1 cellular context compared by ENCODE assay signal in the genomic region with DNA sequence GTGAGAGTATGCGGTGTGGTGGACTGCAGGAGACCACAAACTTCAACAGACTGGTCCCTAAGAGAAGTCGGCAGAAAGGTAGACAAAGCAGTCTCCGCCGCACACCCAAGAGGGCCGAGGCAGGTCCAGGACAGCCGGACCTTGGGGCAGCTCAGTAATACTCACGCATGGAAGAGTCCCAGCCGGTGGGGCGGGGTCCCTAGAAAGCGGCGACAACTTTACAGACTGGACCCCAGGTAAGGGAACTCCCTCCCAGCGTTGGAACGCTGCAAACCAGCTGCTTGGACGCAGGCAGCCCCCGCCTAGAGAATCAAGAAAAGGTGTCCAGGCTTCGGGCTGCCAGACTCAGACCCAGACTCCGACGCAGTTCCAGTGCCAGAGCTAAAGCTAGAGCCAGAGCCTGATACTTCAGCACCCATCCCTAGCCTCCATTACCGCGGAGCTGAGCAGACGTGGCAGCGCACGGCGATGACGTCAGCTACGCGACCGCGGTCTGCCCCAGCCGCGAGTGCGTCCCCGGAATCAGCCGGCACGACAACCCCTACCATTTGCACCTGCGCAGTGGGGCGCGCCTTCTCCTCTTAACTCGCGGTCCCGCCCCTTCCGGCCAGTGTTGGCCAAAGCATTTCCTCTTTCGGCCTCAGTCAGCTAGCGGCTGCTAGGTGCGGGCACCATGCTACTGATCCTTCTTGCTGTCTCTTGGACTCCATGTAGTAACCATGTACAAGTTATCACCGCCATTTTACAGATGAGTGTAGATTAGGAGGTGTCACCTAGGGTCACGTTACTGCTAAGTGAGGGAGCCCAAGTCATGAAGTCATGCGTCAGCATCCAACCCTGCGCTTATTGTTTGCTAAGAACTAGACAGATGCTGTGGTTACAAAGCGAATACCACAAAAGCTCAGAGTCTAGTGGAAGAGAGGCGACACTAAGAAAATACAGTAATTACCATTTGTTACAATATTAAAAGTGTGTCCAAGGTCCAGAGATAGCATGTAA.
A peak's percentile ranks its signal among the peaks of the same experiment; 100 is the strongest.
TF ChIP-seq lines count a peak whose summit lies in the region.

A gene with protein sequence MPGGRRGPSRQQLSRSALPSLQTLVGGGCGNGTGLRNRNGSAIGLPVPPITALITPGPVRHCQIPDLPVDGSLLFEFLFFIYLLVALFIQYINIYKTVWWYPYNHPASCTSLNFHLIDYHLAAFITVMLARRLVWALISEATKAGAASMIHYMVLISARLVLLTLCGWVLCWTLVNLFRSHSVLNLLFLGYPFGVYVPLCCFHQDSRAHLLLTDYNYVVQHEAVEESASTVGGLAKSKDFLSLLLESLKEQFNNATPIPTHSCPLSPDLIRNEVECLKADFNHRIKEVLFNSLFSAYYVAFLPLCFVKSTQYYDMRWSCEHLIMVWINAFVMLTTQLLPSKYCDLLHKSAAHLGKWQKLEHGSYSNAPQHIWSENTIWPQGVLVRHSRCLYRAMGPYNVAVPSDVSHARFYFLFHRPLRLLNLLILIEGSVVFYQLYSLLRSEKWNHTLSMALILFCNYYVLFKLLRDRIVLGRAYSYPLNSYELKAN (minus strand): TSS at position 445 of the 999 bp plus-strand sequence. CDS start 1,541 bp downstream, outside the sequence.

TF ChIP-seq in GM12878, 131 proteins besides CTCF, POLR2A, EP300 and RAD21 (continued from another document and continues in another):
- TF ChIP-seq SMC3 (IDR thresholded peaks at IDR 0.05; ENCODE audit: borderline replicate concordance, low read length) (peak; percentile 8; the same call in 1 of the 2 replicates), ZNF207 (IDR thresholded peaks at IDR 0.05; ENCODE audit: borderline replicate concordance) (no peak; the same call in none of the 2 replicates), NR2C1 (IDR thresholded peaks at IDR 0.05) (peak; percentile 80), CHD4 (IDR thresholded peaks at IDR 0.05) (no peak), IRF4 (IDR thresholded peaks at IDR 0.05; ENCODE audit: low read depth, low read length) (peak; percentile 40; the same call in 1 of the 2 replicates), CHD1 (IDR thresholded peaks at IDR 0.05; ENCODE audit: low read depth, low read length) (0 out of 2 replicates have a peak, but pooled peaks have one; percentile 35), KLF5 (IDR thresholded peaks at IDR 0.05; ENCODE audit: partially characterized antibody) (peak; percentile 35), SMAD5 (IDR thresholded peaks at IDR 0.05; ENCODE audit: low read depth) (peak; percentile 96), YBX1 (IDR thresholded peaks at IDR 0.05) (no peak), ZBED1 (IDR thresholded peaks at IDR 0.05; ENCODE audit: borderline replicate concordance) (peak; percentile 59; the same call in 1 of the 2 replicates), BHLHE40 (IDR thresholded peaks at IDR 0.05; ENCODE audit: borderline replicate concordance in 1 of 2, low read depth in 2 of 2, low read length in 1 of 2) (peak; percentile 81 to 84), SIN3A (IDR thresholded peaks at IDR 0.05; ENCODE audit: low read depth, low read length) (peak; percentile 87), HDGF (IDR thresholded peaks at IDR 0.05) (peak; percentile 85; the same call in 1 of the 2 replicates), IKZF1 (conservative IDR thresholded peaks at IDR 0.05) (peak; percentile 78), PML (IDR thresholded peaks at IDR 0.05; ENCODE audit: low read length) (peak; percentile 99), BCL11A (IDR thresholded peaks at IDR 0.05; ENCODE audit: low read depth, low read length) (no peak), SREBF2 (IDR thresholded peaks at IDR 0.05; ENCODE audit: low read length) (no peak), CBFB (IDR thresholded peaks at IDR 0.05; ENCODE audit: low read depth) (peak; percentile 88), POLR2AphosphoS2 (IDR thresholded peaks at IDR 0.05; ENCODE audit: low read depth, low read length) (peak; percentile 98), STAT3 (IDR thresholded peaks at IDR 0.05; ENCODE audit: low read depth, low read length) (no peak; the same call in 1 of the 2 replicates)
- TF ChIP-seq, protein P1, sequence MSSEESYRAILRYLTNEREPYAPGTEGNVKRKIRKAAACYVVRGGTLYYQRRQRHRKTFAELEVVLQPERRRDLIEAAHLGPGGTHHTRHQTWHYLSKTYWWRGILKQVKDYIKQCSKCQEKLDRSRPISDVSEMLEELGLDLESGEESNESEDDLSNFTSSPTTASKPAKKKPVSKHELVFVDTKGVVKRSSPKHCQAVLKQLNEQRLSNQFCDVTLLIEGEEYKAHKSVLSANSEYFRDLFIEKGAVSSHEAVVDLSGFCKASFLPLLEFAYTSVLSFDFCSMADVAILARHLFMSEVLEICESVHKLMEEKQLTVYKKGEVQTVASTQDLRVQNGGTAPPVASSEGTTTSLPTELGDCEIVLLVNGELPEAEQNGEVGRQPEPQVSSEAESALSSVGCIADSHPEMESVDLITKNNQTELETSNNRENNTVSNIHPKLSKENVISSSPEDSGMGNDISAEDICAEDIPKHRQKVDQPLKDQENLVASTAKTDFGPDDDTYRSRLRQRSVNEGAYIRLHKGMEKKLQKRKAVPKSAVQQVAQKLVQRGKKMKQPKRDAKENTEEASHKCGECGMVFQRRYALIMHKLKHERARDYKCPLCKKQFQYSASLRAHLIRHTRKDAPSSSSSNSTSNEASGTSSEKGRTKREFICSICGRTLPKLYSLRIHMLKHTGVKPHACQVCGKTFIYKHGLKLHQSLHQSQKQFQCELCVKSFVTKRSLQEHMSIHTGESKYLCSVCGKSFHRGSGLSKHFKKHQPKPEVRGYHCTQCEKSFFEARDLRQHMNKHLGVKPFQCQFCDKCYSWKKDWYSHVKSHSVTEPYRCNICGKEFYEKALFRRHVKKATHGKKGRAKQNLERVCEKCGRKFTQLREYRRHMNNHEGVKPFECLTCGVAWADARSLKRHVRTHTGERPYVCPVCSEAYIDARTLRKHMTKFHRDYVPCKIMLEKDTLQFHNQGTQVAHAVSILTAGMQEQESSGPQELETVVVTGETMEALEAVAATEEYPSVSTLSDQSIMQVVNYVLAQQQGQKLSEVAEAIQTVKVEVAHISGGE (CRISPR knock-in tag; IDR thresholded peaks at IDR 0.05), result no peak
- TF ChIP-seq, protein P2, sequence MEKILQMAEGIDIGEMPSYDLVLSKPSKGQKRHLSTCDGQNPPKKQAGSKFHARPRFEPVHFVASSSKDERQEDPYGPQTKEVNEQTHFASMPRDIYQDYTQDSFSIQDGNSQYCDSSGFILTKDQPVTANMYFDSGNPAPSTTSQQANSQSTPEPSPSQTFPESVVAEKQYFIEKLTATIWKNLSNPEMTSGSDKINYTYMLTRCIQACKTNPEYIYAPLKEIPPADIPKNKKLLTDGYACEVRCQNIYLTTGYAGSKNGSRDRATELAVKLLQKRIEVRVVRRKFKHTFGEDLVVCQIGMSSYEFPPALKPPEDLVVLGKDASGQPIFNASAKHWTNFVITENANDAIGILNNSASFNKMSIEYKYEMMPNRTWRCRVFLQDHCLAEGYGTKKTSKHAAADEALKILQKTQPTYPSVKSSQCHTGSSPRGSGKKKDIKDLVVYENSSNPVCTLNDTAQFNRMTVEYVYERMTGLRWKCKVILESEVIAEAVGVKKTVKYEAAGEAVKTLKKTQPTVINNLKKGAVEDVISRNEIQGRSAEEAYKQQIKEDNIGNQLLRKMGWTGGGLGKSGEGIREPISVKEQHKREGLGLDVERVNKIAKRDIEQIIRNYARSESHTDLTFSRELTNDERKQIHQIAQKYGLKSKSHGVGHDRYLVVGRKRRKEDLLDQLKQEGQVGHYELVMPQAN (conservative IDR thresholded peaks at IDR 0.05), result peak; percentile 72
- TF ChIP-seq, protein P3, sequence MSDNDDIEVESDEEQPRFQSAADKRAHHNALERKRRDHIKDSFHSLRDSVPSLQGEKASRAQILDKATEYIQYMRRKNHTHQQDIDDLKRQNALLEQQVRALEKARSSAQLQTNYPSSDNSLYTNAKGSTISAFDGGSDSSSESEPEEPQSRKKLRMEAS (IDR thresholded peaks at IDR 0.05; ENCODE audit: low read depth, low read length), result peak; percentile 74; the same call in 1 of the 2 replicates
- TF ChIP-seq, protein P4, sequence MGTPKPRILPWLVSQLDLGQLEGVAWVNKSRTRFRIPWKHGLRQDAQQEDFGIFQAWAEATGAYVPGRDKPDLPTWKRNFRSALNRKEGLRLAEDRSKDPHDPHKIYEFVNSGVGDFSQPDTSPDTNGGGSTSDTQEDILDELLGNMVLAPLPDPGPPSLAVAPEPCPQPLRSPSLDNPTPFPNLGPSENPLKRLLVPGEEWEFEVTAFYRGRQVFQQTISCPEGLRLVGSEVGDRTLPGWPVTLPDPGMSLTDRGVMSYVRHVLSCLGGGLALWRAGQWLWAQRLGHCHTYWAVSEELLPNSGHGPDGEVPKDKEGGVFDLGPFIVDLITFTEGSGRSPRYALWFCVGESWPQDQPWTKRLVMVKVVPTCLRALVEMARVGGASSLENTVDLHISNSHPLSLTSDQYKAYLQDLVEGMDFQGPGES (IDR thresholded peaks at IDR 0.05), result peak; percentile 34; the same call in 1 of the 2 replicates
- TF ChIP-seq, protein P5, sequence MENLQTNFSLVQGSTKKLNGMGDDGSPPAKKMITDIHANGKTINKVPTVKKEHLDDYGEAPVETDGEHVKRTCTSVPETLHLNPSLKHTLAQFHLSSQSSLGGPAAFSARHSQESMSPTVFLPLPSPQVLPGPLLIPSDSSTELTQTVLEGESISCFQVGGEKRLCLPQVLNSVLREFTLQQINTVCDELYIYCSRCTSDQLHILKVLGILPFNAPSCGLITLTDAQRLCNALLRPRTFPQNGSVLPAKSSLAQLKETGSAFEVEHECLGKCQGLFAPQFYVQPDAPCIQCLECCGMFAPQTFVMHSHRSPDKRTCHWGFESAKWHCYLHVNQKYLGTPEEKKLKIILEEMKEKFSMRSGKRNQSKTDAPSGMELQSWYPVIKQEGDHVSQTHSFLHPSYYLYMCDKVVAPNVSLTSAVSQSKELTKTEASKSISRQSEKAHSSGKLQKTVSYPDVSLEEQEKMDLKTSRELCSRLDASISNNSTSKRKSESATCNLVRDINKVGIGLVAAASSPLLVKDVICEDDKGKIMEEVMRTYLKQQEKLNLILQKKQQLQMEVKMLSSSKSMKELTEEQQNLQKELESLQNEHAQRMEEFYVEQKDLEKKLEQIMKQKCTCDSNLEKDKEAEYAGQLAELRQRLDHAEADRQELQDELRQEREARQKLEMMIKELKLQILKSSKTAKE (IDR thresholded peaks at IDR 0.05; ENCODE audit: low read depth, poor library complexity, severe bottlenecking), result peak; percentile 79
- TF ChIP-seq, protein P6, sequence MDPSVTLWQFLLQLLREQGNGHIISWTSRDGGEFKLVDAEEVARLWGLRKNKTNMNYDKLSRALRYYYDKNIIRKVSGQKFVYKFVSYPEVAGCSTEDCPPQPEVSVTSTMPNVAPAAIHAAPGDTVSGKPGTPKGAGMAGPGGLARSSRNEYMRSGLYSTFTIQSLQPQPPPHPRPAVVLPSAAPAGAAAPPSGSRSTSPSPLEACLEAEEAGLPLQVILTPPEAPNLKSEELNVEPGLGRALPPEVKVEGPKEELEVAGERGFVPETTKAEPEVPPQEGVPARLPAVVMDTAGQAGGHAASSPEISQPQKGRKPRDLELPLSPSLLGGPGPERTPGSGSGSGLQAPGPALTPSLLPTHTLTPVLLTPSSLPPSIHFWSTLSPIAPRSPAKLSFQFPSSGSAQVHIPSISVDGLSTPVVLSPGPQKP (IDR thresholded peaks at IDR 0.05; ENCODE audit: low read depth, low read length), result peak; percentile 62; the same call in 1 of the 2 replicates
- TF ChIP-seq, protein P7, sequence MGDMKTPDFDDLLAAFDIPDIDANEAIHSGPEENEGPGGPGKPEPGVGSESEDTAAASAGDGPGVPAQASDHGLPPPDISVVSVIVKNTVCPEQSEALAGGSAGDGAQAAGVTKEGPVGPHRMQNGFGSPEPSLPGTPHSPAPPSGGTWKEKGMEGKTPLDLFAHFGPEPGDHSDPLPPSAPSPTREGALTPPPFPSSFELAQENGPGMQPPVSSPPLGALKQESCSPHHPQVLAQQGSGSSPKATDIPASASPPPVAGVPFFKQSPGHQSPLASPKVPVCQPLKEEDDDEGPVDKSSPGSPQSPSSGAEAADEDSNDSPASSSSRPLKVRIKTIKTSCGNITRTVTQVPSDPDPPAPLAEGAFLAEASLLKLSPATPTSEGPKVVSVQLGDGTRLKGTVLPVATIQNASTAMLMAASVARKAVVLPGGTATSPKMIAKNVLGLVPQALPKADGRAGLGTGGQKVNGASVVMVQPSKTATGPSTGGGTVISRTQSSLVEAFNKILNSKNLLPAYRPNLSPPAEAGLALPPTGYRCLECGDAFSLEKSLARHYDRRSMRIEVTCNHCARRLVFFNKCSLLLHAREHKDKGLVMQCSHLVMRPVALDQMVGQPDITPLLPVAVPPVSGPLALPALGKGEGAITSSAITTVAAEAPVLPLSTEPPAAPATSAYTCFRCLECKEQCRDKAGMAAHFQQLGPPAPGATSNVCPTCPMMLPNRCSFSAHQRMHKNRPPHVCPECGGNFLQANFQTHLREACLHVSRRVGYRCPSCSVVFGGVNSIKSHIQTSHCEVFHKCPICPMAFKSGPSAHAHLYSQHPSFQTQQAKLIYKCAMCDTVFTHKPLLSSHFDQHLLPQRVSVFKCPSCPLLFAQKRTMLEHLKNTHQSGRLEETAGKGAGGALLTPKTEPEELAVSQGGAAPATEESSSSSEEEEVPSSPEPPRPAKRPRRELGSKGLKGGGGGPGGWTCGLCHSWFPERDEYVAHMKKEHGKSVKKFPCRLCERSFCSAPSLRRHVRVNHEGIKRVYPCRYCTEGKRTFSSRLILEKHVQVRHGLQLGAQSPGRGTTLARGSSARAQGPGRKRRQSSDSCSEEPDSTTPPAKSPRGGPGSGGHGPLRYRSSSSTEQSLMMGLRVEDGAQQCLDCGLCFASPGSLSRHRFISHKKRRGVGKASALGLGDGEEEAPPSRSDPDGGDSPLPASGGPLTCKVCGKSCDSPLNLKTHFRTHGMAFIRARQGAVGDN (IDR thresholded peaks at IDR 0.05), result peak; percentile 94
- TF ChIP-seq, protein P8, sequence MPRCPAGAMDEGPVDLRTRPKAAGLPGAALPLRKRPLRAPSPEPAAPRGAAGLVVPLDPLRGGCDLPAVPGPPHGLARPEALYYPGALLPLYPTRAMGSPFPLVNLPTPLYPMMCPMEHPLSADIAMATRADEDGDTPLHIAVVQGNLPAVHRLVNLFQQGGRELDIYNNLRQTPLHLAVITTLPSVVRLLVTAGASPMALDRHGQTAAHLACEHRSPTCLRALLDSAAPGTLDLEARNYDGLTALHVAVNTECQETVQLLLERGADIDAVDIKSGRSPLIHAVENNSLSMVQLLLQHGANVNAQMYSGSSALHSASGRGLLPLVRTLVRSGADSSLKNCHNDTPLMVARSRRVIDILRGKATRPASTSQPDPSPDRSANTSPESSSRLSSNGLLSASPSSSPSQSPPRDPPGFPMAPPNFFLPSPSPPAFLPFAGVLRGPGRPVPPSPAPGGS (IDR thresholded peaks at IDR 0.05; ENCODE audit: borderline replicate concordance, insufficient read depth, low read depth, low read length, poor library complexity, severe bottlenecking), result no peak
- TF ChIP-seq, protein P9, sequence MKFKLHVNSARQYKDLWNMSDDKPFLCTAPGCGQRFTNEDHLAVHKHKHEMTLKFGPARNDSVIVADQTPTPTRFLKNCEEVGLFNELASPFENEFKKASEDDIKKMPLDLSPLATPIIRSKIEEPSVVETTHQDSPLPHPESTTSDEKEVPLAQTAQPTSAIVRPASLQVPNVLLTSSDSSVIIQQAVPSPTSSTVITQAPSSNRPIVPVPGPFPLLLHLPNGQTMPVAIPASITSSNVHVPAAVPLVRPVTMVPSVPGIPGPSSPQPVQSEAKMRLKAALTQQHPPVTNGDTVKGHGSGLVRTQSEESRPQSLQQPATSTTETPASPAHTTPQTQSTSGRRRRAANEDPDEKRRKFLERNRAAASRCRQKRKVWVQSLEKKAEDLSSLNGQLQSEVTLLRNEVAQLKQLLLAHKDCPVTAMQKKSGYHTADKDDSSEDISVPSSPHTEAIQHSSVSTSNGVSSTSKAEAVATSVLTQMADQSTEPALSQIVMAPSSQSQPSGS (IDR thresholded peaks at IDR 0.05; ENCODE audit: low read length), result peak; percentile 65; the same call in 1 of the 2 replicates
